28 cellular contexts compared by ENCODE assay signal in the genomic region with DNA sequence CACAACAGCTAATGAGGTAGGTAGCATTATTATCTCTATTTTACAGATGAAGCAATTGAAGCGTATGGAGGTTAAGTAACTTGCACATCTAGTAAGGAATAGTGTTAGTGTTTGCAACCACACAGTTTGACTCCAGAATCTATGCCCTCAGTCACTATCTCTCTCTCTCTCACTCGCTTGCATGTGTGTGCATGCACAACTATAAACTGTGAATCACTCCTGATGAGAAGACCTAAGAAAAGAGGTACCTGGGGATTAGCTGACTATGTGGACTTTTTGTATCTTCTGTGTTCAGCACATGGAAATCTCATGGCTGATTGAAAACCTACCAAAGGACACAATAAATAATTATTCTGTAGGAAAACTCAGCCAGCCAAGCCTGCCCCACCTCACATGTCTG.
"Had no signal": no experiment of that assay in that cellular context is flagged by ENCODE, and none has a peak within 500 bp of the region (broad histone marks: within the 10 kb centered on the region; RNA-seq: fewer than 3 reads in every experiment).

No MANE protein-coding gene starts in this region.

- H3K4me3 ChIP-seq: colonic mucosa, coronary artery, dorsolateral prefrontal cortex, esophagus muscularis mucosa, esophagus squamous epithelium, gastrocnemius medialis, gastroesophageal sphincter, heart left ventricle, heart right ventricle had no signal

- H3K4me3 Mint-ChIP-seq: dendritic cell treated with granulocyte-macrophage colony-stimulating factor and Interleukin-4, amounts not matched to agents 40 ng/mL and 50 ng/mL, for 4 days; effector memory CD8-positive, alpha-beta T cell; endodermal cell had no signal

- H3K27me3 ChIP-seq: colonic mucosa, dorsolateral prefrontal cortex, esophagus muscularis mucosa, esophagus squamous epithelium, gastrocnemius medialis, gastroesophageal sphincter had no signal

- H3K9me3 ChIP-seq: colonic mucosa, esophagus muscularis mucosa, esophagus squamous epithelium, gastrocnemius medialis, gastroesophageal sphincter had no signal

- ATAC-seq: effector memory CD8-positive, alpha-beta T cell; esophagus mucosa; gastrocnemius medialis; gastroesophageal sphincter; heart left ventricle; heart right ventricle had no signal

- DNase-seq: colonic mucosa; cortex of kidney; dermis blood vessel endothelial cell; dorsolateral prefrontal cortex; effector CD4-positive, alpha-beta T cell; effector CD8-positive, alpha-beta T cell; effector memory CD4-positive, alpha-beta T cell; effector memory CD8-positive, alpha-beta T cell; endodermal cell; erythroblast; esophagus squamous epithelium; foreskin fibroblast; foreskin melanocyte; gastrocnemius medialis; glutamatergic neuron; head of caudate nucleus; heart left ventricle; heart right ventricle had no signal

- H3K27ac ChIP-seq: colonic mucosa, coronary artery, dorsolateral prefrontal cortex, epithelial cell of prostate, esophagus muscularis mucosa, esophagus squamous epithelium, gastrocnemius medialis, gastroesophageal sphincter, heart left ventricle, heart right ventricle had no signal

- H3K4me1 ChIP-seq: colonic mucosa, esophagus squamous epithelium, gastroesophageal sphincter, heart left ventricle, heart right ventricle had no signal

- H3K27ac Mint-ChIP-seq: dendritic cell treated with granulocyte-macrophage colony-stimulating factor and Interleukin-4, amounts not matched to agents 40 ng/mL and 50 ng/mL, for 4 days; effector memory CD8-positive, alpha-beta T cell; endodermal cell had no signal

- H3K36me3 ChIP-seq: colonic mucosa, esophagus muscularis mucosa, esophagus squamous epithelium, gastrocnemius medialis, gastroesophageal sphincter, heart left ventricle, heart right ventricle had no signal

- H3K9me3 Mint-ChIP-seq: endodermal cell had no signal

- H3K27me3 Mint-ChIP-seq: dendritic cell treated with granulocyte-macrophage colony-stimulating factor and Interleukin-4, amounts not matched to agents 40 ng/mL and 50 ng/mL, for 4 days; effector memory CD8-positive, alpha-beta T cell had no signal

- FAIRE-seq: colon, endometrium, endothelial cell of umbilical vein, frontal cortex had no signal
